ENCODE assay signal across 1 cellular context in the genomic region with DNA sequence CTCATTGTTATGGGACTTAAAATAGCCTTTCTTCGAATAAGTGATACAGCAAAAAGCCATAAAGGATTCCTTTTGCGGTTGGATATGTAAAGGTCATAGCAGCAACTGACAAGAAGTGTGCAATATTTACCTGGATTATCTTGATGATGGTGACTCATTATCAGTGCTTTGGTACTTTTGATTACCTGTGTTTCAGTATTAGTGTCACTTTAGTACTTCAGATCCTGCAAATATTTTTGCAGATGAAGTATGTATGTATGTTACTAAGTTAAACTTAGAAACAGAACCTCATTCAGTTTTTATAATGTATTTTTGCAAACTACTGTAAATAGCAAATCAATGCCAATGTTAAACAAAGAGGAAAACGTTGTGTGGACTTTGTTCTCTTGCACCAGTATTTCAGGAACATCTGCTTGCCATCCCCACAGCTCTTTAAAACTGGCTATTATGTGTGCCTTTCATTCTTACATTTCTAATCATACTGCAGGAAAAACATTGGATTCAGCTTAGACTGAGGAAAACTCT.
A peak's percentile ranks its signal among the peaks of the same experiment; 100 is the strongest.
TF ChIP-seq lines count a peak whose summit lies in the region.

No MANE protein-coding gene starts in this region.

TF ChIP-seq in HepG2, 621 proteins besides CTCF, POLR2A, EP300 and RAD21 (continued from another document and continues in another):
- TF ChIP-seq, protein P1, sequence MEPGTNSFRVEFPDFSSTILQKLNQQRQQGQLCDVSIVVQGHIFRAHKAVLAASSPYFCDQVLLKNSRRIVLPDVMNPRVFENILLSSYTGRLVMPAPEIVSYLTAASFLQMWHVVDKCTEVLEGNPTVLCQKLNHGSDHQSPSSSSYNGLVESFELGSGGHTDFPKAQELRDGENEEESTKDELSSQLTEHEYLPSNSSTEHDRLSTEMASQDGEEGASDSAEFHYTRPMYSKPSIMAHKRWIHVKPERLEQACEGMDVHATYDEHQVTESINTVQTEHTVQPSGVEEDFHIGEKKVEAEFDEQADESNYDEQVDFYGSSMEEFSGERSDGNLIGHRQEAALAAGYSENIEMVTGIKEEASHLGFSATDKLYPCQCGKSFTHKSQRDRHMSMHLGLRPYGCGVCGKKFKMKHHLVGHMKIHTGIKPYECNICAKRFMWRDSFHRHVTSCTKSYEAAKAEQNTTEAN (CRISPR knock-in tag; conservative IDR thresholded peaks at IDR 0.05), result peak; percentile 96; the same call in 1 of the 2 replicates
- TF ChIP-seq ZNF891 (CRISPR knock-in tag; IDR thresholded peaks at IDR 0.05) (no peak), ZNF33B (CRISPR knock-in tag; IDR thresholded peaks at IDR 0.05) (no peak), YEATS4 (CRISPR knock-in tag; IDR thresholded peaks at IDR 0.05; ENCODE audit: borderline replicate concordance) (peak; percentile 76), CREM (IDR thresholded peaks at IDR 0.05) (peak; percentile 87), CREM (CRISPR knock-in tag; IDR thresholded peaks at IDR 0.05) (no peak), ZNF34 (CRISPR knock-in tag; IDR thresholded peaks at IDR 0.05; ENCODE audit: borderline replicate concordance) (no peak), PPARG (CRISPR knock-in tag; conservative IDR thresholded peaks at IDR 0.05) (peak; percentile 90), SIX1 (CRISPR knock-in tag; IDR thresholded peaks at IDR 0.05; ENCODE audit: borderline replicate concordance) (no peak), KAT7 (CRISPR knock-in tag; IDR thresholded peaks at IDR 0.05; ENCODE audit: borderline replicate concordance) (no peak), ATF7 (IDR thresholded peaks at IDR 0.05) (peak; percentile 38), ATF7 (CRISPR knock-in tag; IDR thresholded peaks at IDR 0.05) (no peak; the same call in 1 of the 2 replicates), SALL1 (CRISPR knock-in tag; IDR thresholded peaks at IDR 0.05) (peak; percentile 15; the same call in 1 of the 2 replicates), ZBTB21 (CRISPR knock-in tag; IDR thresholded peaks at IDR 0.05) (peak; percentile 48; the same call in 1 of the 2 replicates), HOXA9 (CRISPR knock-in tag; IDR thresholded peaks at IDR 0.05; ENCODE audit: borderline replicate concordance) (no peak), TOE1 (CRISPR knock-in tag; IDR thresholded peaks at IDR 0.05) (0 out of 2 replicates have a peak, but pooled peaks have one; percentile 43), ETV5 (CRISPR knock-in tag; IDR thresholded peaks at IDR 0.05; ENCODE audit: borderline replicate concordance) (peak; percentile 42; the same call in 1 of the 2 replicates), ONECUT2 (CRISPR knock-in tag; IDR thresholded peaks at IDR 0.05) (peak; percentile 84), SOX13 (IDR thresholded peaks at IDR 0.05) (peak; percentile 66; the same call in 1 of the 2 replicates), SOX13 (CRISPR knock-in tag; conservative IDR thresholded peaks at IDR 0.05 in 1 of 2, IDR thresholded peaks at IDR 0.05 in 1 of 2) (peak in 1 of 2 experiments; percentile 95; a peak in 2 of 4 replicates), ISL2 (CRISPR knock-in tag; IDR thresholded peaks at IDR 0.05) (peak; percentile 93), SP2 (CRISPR knock-in tag; IDR thresholded peaks at IDR 0.05) (no peak), GABPA (IDR thresholded peaks at IDR 0.05; ENCODE audit: low read depth, low read length) (no peak), GABPA (CRISPR knock-in tag; IDR thresholded peaks at IDR 0.05; ENCODE audit: low read depth) (peak; percentile 16; the same call in 1 of the 2 replicates), ARNTL (CRISPR knock-in tag; IDR thresholded peaks at IDR 0.05) (peak; percentile 31; the same call in 1 of the 2 replicates), KDM6A (CRISPR knock-in tag; IDR thresholded peaks at IDR 0.05; ENCODE audit: low read depth) (peak; percentile 88; the same call in 1 of the 2 replicates), FOXP1 (IDR thresholded peaks at IDR 0.05) (no peak), FOXP1 (CRISPR knock-in tag; IDR thresholded peaks at IDR 0.05) (peak; percentile 73; the same call in 1 of the 2 replicates)
- TF ChIP-seq, protein P2, sequence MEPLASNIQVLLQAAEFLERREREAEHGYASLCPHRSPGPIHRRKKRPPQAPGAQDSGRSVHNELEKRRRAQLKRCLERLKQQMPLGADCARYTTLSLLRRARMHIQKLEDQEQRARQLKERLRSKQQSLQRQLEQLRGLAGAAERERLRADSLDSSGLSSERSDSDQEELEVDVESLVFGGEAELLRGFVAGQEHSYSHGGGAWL (CRISPR knock-in tag; IDR thresholded peaks at IDR 0.05), result no peak
- TF ChIP-seq, protein P3, sequence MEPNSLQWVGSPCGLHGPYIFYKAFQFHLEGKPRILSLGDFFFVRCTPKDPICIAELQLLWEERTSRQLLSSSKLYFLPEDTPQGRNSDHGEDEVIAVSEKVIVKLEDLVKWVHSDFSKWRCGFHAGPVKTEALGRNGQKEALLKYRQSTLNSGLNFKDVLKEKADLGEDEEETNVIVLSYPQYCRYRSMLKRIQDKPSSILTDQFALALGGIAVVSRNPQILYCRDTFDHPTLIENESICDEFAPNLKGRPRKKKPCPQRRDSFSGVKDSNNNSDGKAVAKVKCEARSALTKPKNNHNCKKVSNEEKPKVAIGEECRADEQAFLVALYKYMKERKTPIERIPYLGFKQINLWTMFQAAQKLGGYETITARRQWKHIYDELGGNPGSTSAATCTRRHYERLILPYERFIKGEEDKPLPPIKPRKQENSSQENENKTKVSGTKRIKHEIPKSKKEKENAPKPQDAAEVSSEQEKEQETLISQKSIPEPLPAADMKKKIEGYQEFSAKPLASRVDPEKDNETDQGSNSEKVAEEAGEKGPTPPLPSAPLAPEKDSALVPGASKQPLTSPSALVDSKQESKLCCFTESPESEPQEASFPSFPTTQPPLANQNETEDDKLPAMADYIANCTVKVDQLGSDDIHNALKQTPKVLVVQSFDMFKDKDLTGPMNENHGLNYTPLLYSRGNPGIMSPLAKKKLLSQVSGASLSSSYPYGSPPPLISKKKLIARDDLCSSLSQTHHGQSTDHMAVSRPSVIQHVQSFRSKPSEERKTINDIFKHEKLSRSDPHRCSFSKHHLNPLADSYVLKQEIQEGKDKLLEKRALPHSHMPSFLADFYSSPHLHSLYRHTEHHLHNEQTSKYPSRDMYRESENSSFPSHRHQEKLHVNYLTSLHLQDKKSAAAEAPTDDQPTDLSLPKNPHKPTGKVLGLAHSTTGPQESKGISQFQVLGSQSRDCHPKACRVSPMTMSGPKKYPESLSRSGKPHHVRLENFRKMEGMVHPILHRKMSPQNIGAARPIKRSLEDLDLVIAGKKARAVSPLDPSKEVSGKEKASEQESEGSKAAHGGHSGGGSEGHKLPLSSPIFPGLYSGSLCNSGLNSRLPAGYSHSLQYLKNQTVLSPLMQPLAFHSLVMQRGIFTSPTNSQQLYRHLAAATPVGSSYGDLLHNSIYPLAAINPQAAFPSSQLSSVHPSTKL (CRISPR knock-in tag; IDR thresholded peaks at IDR 0.05), result peak; percentile 97
- TF ChIP-seq, protein P4, sequence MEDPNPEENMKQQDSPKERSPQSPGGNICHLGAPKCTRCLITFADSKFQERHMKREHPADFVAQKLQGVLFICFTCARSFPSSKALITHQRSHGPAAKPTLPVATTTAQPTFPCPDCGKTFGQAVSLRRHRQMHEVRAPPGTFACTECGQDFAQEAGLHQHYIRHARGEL (CRISPR knock-in tag; IDR thresholded peaks at IDR 0.05), result no peak
- TF ChIP-seq, protein P5, sequence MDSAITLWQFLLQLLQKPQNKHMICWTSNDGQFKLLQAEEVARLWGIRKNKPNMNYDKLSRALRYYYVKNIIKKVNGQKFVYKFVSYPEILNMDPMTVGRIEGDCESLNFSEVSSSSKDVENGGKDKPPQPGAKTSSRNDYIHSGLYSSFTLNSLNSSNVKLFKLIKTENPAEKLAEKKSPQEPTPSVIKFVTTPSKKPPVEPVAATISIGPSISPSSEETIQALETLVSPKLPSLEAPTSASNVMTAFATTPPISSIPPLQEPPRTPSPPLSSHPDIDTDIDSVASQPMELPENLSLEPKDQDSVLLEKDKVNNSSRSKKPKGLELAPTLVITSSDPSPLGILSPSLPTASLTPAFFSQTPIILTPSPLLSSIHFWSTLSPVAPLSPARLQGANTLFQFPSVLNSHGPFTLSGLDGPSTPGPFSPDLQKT (CRISPR knock-in tag; IDR thresholded peaks at IDR 0.05; ENCODE audit: borderline replicate concordance), result no peak
- TF ChIP-seq, protein P6, sequence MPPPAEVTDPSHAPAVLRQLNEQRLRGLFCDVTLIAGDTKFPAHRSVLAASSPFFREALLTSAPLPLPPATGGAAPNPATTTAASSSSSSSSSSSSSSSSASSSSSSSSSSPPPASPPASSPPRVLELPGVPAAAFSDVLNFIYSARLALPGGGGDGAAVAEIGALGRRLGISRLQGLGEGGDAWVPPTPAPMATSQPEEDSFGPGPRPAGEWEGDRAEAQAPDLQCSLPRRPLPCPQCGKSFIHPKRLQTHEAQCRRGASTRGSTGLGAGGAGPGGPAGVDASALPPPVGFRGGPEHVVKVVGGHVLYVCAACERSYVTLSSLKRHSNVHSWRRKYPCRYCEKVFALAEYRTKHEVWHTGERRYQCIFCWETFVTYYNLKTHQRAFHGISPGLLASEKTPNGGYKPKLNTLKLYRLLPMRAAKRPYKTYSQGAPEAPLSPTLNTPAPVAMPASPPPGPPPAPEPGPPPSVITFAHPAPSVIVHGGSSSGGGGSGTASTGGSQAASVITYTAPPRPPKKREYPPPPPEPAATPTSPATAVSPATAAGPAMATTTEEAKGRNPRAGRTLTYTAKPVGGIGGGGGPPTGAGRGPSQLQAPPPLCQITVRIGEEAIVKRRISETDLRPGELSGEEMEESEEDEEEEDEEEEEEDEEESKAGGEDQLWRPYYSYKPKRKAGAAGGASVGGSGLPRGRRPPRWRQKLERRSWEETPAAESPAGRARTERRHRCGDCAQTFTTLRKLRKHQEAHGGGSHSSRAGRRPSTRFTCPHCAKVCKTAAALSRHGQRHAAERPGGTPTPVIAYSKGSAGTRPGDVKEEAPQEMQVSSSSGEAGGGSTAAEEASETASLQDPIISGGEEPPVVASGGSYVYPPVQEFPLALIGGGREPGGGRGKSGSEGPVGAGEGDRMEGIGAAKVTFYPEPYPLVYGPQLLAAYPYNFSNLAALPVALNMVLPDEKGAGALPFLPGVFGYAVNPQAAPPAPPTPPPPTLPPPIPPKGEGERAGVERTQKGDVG (CRISPR knock-in tag; IDR thresholded peaks at IDR 0.05; ENCODE audit: borderline replicate concordance), result no peak
- TF ChIP-seq, protein P7, sequence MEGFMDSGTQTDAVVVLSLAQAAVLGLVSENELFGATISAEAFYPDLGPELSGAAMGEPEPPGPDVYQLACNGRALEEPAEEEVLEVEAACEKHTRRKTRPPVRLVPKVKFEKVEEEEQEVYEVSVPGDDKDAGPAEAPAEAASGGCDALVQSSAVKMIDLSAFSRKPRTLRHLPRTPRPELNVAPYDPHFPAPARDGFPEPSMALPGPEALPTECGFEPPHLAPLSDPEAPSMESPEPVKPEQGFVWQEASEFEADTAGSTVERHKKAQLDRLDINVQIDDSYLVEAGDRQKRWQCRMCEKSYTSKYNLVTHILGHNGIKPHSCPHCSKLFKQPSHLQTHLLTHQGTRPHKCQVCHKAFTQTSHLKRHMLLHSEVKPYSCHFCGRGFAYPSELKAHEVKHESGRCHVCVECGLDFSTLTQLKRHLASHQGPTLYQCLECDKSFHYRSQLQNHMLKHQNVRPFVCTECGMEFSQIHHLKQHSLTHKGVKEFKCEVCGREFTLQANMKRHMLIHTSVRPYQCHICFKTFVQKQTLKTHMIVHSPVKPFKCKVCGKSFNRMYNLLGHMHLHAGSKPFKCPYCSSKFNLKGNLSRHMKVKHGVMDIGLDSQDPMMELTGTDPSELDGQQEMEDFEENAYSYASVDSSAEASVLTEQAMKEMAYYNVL (CRISPR knock-in tag; IDR thresholded peaks at IDR 0.05; ENCODE audit: borderline replicate concordance), result no peak
- TF ChIP-seq, protein P8, sequence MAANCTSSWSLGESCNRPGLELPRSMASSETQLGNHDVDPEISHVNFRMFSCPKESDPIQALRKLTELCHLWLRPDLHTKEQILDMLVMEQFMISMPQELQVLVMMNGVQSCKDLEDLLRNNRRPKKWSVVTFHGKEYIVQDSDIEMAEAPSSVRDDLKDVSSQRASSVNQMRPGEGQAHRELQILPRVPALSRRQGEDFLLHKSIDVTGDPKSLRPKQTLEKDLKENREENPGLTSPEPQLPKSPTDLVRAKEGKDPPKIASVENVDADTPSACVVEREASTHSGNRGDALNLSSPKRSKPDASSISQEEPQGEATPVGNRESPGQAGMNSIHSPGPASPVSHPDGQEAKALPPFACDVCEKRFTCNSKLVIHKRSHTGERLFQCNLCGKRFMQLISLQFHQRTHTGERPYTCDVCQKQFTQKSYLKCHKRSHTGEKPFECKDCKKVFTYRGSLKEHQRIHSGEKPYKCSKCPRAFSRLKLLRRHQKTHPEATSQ (CRISPR knock-in tag; IDR thresholded peaks at IDR 0.05; ENCODE audit: borderline replicate concordance), result no peak
- TF ChIP-seq, protein P9, sequence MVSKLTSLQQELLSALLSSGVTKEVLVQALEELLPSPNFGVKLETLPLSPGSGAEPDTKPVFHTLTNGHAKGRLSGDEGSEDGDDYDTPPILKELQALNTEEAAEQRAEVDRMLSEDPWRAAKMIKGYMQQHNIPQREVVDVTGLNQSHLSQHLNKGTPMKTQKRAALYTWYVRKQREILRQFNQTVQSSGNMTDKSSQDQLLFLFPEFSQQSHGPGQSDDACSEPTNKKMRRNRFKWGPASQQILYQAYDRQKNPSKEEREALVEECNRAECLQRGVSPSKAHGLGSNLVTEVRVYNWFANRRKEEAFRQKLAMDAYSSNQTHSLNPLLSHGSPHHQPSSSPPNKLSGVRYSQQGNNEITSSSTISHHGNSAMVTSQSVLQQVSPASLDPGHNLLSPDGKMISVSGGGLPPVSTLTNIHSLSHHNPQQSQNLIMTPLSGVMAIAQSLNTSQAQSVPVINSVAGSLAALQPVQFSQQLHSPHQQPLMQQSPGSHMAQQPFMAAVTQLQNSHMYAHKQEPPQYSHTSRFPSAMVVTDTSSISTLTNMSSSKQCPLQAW (CRISPR knock-in tag; IDR thresholded peaks at IDR 0.05), result no peak
- TF ChIP-seq, protein P10, sequence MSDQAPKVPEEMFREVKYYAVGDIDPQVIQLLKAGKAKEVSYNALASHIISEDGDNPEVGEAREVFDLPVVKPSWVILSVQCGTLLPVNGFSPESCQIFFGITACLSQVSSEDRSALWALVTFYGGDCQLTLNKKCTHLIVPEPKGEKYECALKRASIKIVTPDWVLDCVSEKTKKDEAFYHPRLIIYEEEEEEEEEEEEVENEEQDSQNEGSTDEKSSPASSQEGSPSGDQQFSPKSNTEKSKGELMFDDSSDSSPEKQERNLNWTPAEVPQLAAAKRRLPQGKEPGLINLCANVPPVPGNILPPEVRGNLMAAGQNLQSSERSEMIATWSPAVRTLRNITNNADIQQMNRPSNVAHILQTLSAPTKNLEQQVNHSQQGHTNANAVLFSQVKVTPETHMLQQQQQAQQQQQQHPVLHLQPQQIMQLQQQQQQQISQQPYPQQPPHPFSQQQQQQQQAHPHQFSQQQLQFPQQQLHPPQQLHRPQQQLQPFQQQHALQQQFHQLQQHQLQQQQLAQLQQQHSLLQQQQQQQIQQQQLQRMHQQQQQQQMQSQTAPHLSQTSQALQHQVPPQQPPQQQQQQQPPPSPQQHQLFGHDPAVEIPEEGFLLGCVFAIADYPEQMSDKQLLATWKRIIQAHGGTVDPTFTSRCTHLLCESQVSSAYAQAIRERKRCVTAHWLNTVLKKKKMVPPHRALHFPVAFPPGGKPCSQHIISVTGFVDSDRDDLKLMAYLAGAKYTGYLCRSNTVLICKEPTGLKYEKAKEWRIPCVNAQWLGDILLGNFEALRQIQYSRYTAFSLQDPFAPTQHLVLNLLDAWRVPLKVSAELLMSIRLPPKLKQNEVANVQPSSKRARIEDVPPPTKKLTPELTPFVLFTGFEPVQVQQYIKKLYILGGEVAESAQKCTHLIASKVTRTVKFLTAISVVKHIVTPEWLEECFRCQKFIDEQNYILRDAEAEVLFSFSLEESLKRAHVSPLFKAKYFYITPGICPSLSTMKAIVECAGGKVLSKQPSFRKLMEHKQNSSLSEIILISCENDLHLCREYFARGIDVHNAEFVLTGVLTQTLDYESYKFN (CRISPR knock-in tag; conservative IDR thresholded peaks at IDR 0.05), result peak; percentile 94
